8 cellular contexts compared by ENCODE assay signal in the genomic region with DNA sequence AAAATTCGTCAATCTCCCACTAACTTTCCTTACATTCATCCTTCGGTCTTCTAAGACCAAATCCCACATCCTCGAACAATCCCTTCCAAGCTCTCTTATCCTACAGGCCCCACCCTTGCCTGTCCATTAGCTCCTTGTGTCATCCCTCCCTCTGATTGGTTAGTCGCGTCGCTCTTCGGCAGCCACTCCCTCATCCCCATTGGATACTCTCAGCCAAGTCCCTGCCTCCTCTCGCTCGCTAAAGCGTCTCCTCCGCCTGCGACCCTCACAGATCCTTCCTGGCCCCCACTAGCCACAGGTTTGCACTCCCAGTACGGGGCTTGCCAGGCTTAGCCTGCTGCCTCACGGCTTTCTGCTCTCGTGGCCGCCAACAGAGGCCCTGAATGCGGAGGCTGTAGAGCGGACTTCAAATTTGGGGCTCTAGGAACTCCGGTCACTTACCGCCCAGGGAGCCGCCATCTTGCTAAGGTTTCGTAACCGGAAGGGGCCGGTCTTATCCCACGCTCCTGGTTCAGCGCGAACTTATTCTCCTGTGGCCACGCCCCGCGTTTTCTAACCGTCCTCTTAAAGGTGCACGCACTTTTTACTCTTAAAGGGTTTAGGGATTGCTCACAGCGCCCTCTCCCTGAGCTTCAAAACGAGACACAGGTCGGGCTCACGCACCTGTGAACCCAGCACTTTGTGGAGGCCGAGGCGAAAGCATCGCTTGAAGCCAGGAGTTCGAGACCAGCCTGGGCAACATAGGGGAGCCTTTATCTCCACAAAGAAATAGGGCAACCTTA. TPM values are rescaled to one million over a fixed set of nuclear protein-coding genes. Genes with fewer than 3 reads are reported as not detected.
DNase-seq lines count a peak whose midpoint lies in the region; ATAC-seq, FAIRE-seq and TF ChIP-seq lines count a peak whose summit lies in the region.

A gene (minus strand): TSS at position 472 of the 782 bp plus-strand sequence. CDS start 13 bp downstream, at position 459.

- H3K36me3 Mint-ChIP-seq in chondrocyte (ENCODE audit: low read depth) = peaks cover 2% of the 10 kb centered on the region

- intact Hi-C loops in kidney (cut with DNase I) = loop anchor here (10.0 kb wide), 1 partner anchor 135 kb away; a partner anchor contains a TSS

- no peak within 1 kb of the TSS for H3K4me3 Mint-ChIP-seq in chondrocyte (ENCODE audit: unreplicated experiment)

- ATAC-seq in GM19035 (IDR thresholded peaks at IDR 0.05; ENCODE audit: unreplicated experiment) (peak; percentile 92), HG03354 (IDR thresholded peaks at IDR 0.05; ENCODE audit: poor library complexity, severe bottlenecking, unreplicated experiment) (peak; percentile 94)

- no peaks in the 10 kb centered on the region for H3K9me3 ChIP-seq in kidney (ENCODE audit: control insufficient read depth in 1 of 2, low read length in 2 of 2)

- peak within 1 kb of the TSS; percentile 69 to 97 for H3K4me3 ChIP-seq in kidney (ENCODE audit: low read length in 2 of 2)

- peaks cover 0 to 3% of the 10 kb centered on the region in 2 donors for H3K4me1 ChIP-seq in kidney (ENCODE audit: control insufficient read depth in 1 of 2, insufficient read depth in 1 of 2, low read depth in 1 of 2, low read length in 2 of 2)

- peak; percentile 98 for DNase-seq in Ammon's horn (ENCODE audit: low spot score)
- DNase-seq in NCI-H446 (lab: John Stamatoyannopoulos, UW) = peak; percentile 97
- DNase-seq in activated CD4-positive, CD25-positive, alpha-beta regulatory T cell treated with anti-CD3 and anti-CD28 coated beads, Interleukin-2, amount 50 U/mL, for 16 hours (ENCODE audit: low read depth, low spot score) = peak; percentile 92
- DNase-seq in chondrocyte (ENCODE audit: low spot score) = peak; percentile 97
- DNase-seq in kidney = peak; percentile 98
- DNase-seq in stimulated activated CD4-positive, alpha-beta T cell treated with anti-CD3 and anti-CD28 coated beads, Interleukin-15, amount 100 ng/mL, for 24 hours = peak; percentile 99

- H3K9ac ChIP-seq in kidney (ENCODE audit: low read length in 2 of 2) = peak within 1 kb of the TSS; percentile 6 to 92

- peaks cover 3% of the 10 kb centered on the region for H3K4me1 Mint-ChIP-seq in chondrocyte (ENCODE audit: low read depth)

- peak within 1 kb of the TSS; percentile 84 to 97 for H3K27ac ChIP-seq in kidney (ENCODE audit: low read depth in 2 of 2, low read length in 2 of 2)

- H3K27me3 Mint-ChIP-seq in chondrocyte (ENCODE audit: low read depth) = peaks cover 10% of the 10 kb centered on the region

- H3K9me3 Mint-ChIP-seq in chondrocyte (ENCODE audit: low read depth) = no peaks in the 10 kb centered on the region

- peak; percentile 67 for TF ChIP-seq CTCF in chondrocyte (IDR thresholded peaks at IDR 0.05)
- TF ChIP-seq CTCF in kidney (IDR thresholded peaks at IDR 0.05; ENCODE audit: borderline replicate concordance, extremely low read depth, insufficient read depth) = peak; percentile 54

- H3K27ac Mint-ChIP-seq in chondrocyte (ENCODE audit: unreplicated experiment) = no peak within 1 kb of the TSS

- FAIRE-seq in kidney (lab: Jason Lieb, UNC) = peak; percentile 96

- peaks cover 0 to 8% of the 10 kb centered on the region in 2 donors for H3K36me3 ChIP-seq in kidney (ENCODE audit: control insufficient read depth in 1 of 2, insufficient read depth in 2 of 2, low read length in 2 of 2)

RNA-seq across cellular contexts. Expression of the gene that starts here (rescaled TPM):
- 27.9 to 28.0 TPM (median 28.0 TPM) in 3 replicates for total RNA-seq in chondrocyte
- 43.9 TPM for total RNA-seq in kidney
- polyA plus RNA-seq in kidney (ENCODE audit: insufficient read depth, low read depth, low replicate concordance) = 73.9 TPM

Comparison
In these comparisons a context has a peak if more than half of its experiments do, and no peak if none do; other contexts are left out.
1. Peak in every context shown above with its lines: DNase-seq, ATAC-seq, H3K4me3 ChIP-seq and H3K27ac ChIP-seq.